ENCODE assay signal across 8 cellular contexts in genomic region chr1:37807220-37807554, GRCh38.
DNase-seq lines count a peak whose midpoint lies in the region; ATAC-seq and TF ChIP-seq lines count a peak whose summit lies in the region.

No MANE protein-coding gene starts in this region.

- peaks cover 41% of the 10 kb centered on the region for H3K36me3 Mint-ChIP-seq in nephron progenitor cell (ENCODE audit: low read depth)

- no peaks in the 10 kb centered on the region for H3F3A ChIP-seq in Loucy (ENCODE audit: low read depth)

- H3K27me3 Mint-ChIP-seq in nephron progenitor cell (ENCODE audit: low read depth, poor library complexity) = no peaks in the 10 kb centered on the region

- H3K9ac ChIP-seq in Loucy (ENCODE audit: low read depth, low read length, poor library complexity, severe bottlenecking) (peak overlapping the region; percentile 90), duodenal mucosa (ENCODE audit: low read depth in 1 of 2, low read length in 2 of 2) (peak overlapping the region; percentile 76 to 88)

- H3K27ac ChIP-seq in C4-2B (peak overlapping the region; percentile 91), duodenal mucosa (ENCODE audit: low read depth, low read length) (no peak overlapping the region)

- H3K36me3 ChIP-seq in Loucy (ENCODE audit: insufficient read depth, low read length) = peaks cover 36% of the 10 kb centered on the region; the same call in 1 of the 2 replicates
- peaks cover 30 to 45% of the 10 kb centered on the region in 2 donors for H3K36me3 ChIP-seq in duodenal mucosa (ENCODE audit: control insufficient read depth in 1 of 2, insufficient read depth in 2 of 2, low read length in 2 of 2)

- peak overlapping the region; percentile 99 for H3K4me2 ChIP-seq in Loucy (ENCODE audit: low read depth, low read length, poor library complexity, severe bottlenecking)

- H3K4me3 Mint-ChIP-seq in nephron progenitor cell = peak overlapping the region; percentile 86

- H3K4me1 Mint-ChIP-seq in nephron progenitor cell = peaks cover 24% of the 10 kb centered on the region

- H2AFZ ChIP-seq in Loucy (ENCODE audit: low read length) = no peak overlapping the region

- H3K27ac Mint-ChIP-seq in nephron progenitor cell = no peak overlapping the region

- ATAC-seq in GM21825 (IDR thresholded peaks at IDR 0.05; ENCODE audit: unreplicated experiment) = no peak
- no peak for ATAC-seq in GM19452 (IDR thresholded peaks at IDR 0.05; ENCODE audit: unreplicated experiment)

- H3K9me3 ChIP-seq in Loucy (ENCODE audit: insufficient read depth, low read depth, low read length) (no peaks in the 10 kb centered on the region), duodenal mucosa (ENCODE audit: control insufficient read depth in 1 of 2, low read length in 2 of 2) (no peaks in the 10 kb centered on the region)

- H3K27me3 ChIP-seq in Loucy (ENCODE audit: insufficient read depth, low read length, poor library complexity, severe bottlenecking) (no peaks in the 10 kb centered on the region), duodenal mucosa (ENCODE audit: control insufficient read depth in 1 of 2, insufficient read depth in 2 of 2, low read length in 2 of 2) (no peaks in the 10 kb centered on the region)

- peaks cover 43% of the 10 kb centered on the region for H3K79me2 ChIP-seq in Loucy (ENCODE audit: insufficient read depth, low read length)

- peak overlapping the region; percentile 97 for H3K4me3 ChIP-seq in Loucy (ENCODE audit: low read length, poor library complexity, severe bottlenecking)
- H3K4me3 ChIP-seq in duodenal mucosa (ENCODE audit: low read depth in 1 of 2, low read length in 2 of 2) = peak overlapping the region; percentile 82 to 93

- peaks cover 42% of the 10 kb centered on the region for H4K20me1 ChIP-seq in Loucy (ENCODE audit: insufficient read depth, low read length, poor library complexity, severe bottlenecking)

- H3K9me2 ChIP-seq in Loucy (replicated peaks; ENCODE audit: low read depth, low read length) = no peaks in the 10 kb centered on the region

- TF ChIP-seq CTCF in C4-2B (conservative IDR thresholded peaks at IDR 0.05) (no peak), Loucy (conservative IDR thresholded peaks at IDR 0.05; ENCODE audit: low read length) (no peak), nephron progenitor cell (IDR thresholded peaks at IDR 0.05) (no peak)

- peaks cover 20% of the 10 kb centered on the region for H3K4me1 ChIP-seq in Loucy (ENCODE audit: insufficient read depth, low read length, poor library complexity, severe bottlenecking)
- H3K4me1 ChIP-seq in duodenal mucosa (ENCODE audit: control insufficient read depth in 1 of 2, insufficient read depth in 2 of 2, low read length in 2 of 2) = peaks cover 15 to 17% of the 10 kb centered on the region in 2 donors

- no peaks in the 10 kb centered on the region for H3K9me3 Mint-ChIP-seq in nephron progenitor cell

- DNase-seq in nephron progenitor cell (no peak), NCI-H2029 (lab: John Stamatoyannopoulos, UW) (no peak), NCI-H1436 (lab: John Stamatoyannopoulos, UW) (no peak)
